In genomic region chr1:81679972-81680371, GRCh38 we compare ENCODE assay signal across 12 cellular contexts.
DNase-seq lines count a peak whose midpoint lies in the region; FAIRE-seq and TF ChIP-seq lines count a peak whose summit lies in the region.
"Had no signal": no experiment of that assay in that cellular context is flagged by ENCODE, and none has a peak within 500 bp of the region (broad histone marks: within the 10 kb centered on the region; RNA-seq: fewer than 3 reads in every experiment).

No MANE protein-coding gene starts in this region.

- H3K27ac ChIP-seq in ectodermal cell (ENCODE audit: insufficient read depth, low read depth, low read length, poor library complexity, severe bottlenecking) = peak overlapping the region; percentile 40
- H3K27ac ChIP-seq in liver (ENCODE audit: low read depth in 1 of 2, low read length in 2 of 2) = no peak overlapping the region
- peak overlapping the region in 1 of 2 donors; percentile 56 for H3K27ac ChIP-seq in prostate gland

- peak; percentile 53 for DNase-seq in AG10803 (ENCODE audit: low read depth)
- peak; percentile 70 for DNase-seq in NCI-H2107 treated with DMSO at 0.1 percent for 48 hours (lab: John Stamatoyannopoulos, UW; ENCODE audit: unreplicated experiment)
- no peak for DNase-seq in H54 (ENCODE audit: insufficient read length, low spot score)
- no peak for DNase-seq in erythroblast (lab: John Stamatoyannopoulos, UW)
- DNase-seq in germinal center (ENCODE audit: low spot score) = no peak
- DNase-seq in prostate gland (ENCODE audit: low spot score) = no peak
- DNase-seq: amniotic stem cell, NCI-H345, SK-N-SH had no signal

- TF ChIP-seq RAD21 in liver (IDR thresholded peaks at IDR 0.05) = no peak

- no peak for TF ChIP-seq CTCF in AG10803 (conservative IDR thresholded peaks at IDR 0.05; ENCODE audit: low read length)
- no peak for TF ChIP-seq CTCF in liver (IDR thresholded peaks at IDR 0.05; ENCODE audit: low read depth, low read length, missing input control)
- TF ChIP-seq CTCF in prostate gland (IDR thresholded peaks at IDR 0.05) = no peak

- H3K4me1 ChIP-seq in ectodermal cell (ENCODE audit: control insufficient read depth, insufficient read depth, low read length) (peaks cover 38% of the 10 kb centered on the region), liver (ENCODE audit: control insufficient read depth in 4 of 4, insufficient read depth in 4 of 4, low read length in 3 of 4) (peaks cover 0 to 5% (median 1%) of the 10 kb centered on the region in 4 donors), prostate gland (replicated peaks) (peaks cover 8% of the 10 kb centered on the region)

- no peaks in the 10 kb centered on the region for H3K9me3 ChIP-seq in ectodermal cell (ENCODE audit: control insufficient read depth, low read length)
- no peaks in the 10 kb centered on the region for H3K9me3 ChIP-seq in liver (ENCODE audit: control insufficient read depth in 4 of 4, low read length in 3 of 4)
- no peaks in the 10 kb centered on the region for H3K9me3 ChIP-seq in prostate gland
- H3K9me3 ChIP-seq: SK-N-SH had no signal

- intact Hi-C loops in prostate gland (cut with DNase I) = no loop called here

- H3K4me3 ChIP-seq in AG10803 (ENCODE audit: low read length) (peak overlapping the region; percentile 38), ectodermal cell (ENCODE audit: insufficient read depth, low read depth, low read length) (no peak overlapping the region), liver (ENCODE audit: low read depth in 1 of 3, low read length in 3 of 3) (no peak overlapping the region), prostate gland (no peak overlapping the region)
- H3K4me3 ChIP-seq: lung had no signal

- H3K27me3 ChIP-seq in ectodermal cell (ENCODE audit: control insufficient read depth, insufficient read depth, low read length, poor library complexity, severe bottlenecking) (no peaks in the 10 kb centered on the region), liver (ENCODE audit: control insufficient read depth in 4 of 4, insufficient read depth in 4 of 4, low read length in 3 of 4) (no peaks in the 10 kb centered on the region), prostate gland (replicated peaks; ENCODE audit: insufficient read depth) (no peaks in the 10 kb centered on the region)

- H3K36me3 ChIP-seq in ectodermal cell (ENCODE audit: control insufficient read depth, insufficient read depth, low read length) (no peaks in the 10 kb centered on the region), liver (ENCODE audit: control insufficient read depth in 4 of 4, insufficient read depth in 3 of 4, low read depth in 1 of 4, low read length in 3 of 4) (no peaks in the 10 kb centered on the region), prostate gland (no peaks in the 10 kb centered on the region)

- FAIRE-seq in H54 (lab: Jason Lieb, UNC) = no peak

- WGBS in ectodermal cell, 2 experiments = 23 to 37% methylated on average over 3 of the region's 3 CpGs
- 49% methylated on average over 3 of the region's 3 CpGs for WGBS in liver
- WGBS in prostate gland = 71% methylated on average over 3 of the region's 3 CpGs

- TF ChIP-seq POLR2A in H54 (IDR thresholded peaks at IDR 0.05; ENCODE audit: low read depth, low read length) = no peak
- TF ChIP-seq POLR2A in erythroblast (IDR thresholded peaks at IDR 0.05; ENCODE audit: low read length) = no peak
- TF ChIP-seq POLR2A in prostate gland (IDR thresholded peaks at IDR 0.05) = no peak

- H3K9ac ChIP-seq in liver (ENCODE audit: low read depth in 1 of 2, low read length in 2 of 2) = no peak overlapping the region
- H3K9ac ChIP-seq: SK-N-SH had no signal

TF ChIP-seq in liver, 16 proteins besides CTCF, POLR2A, EP300 and RAD21:
- peak; percentile 7 to 8 for TF ChIP-seq HNF4A (conservative IDR thresholded peaks at IDR 0.05)
- no peak for TF ChIP-seq FOXA2 (IDR thresholded peaks at IDR 0.05)

Comparison
In these comparisons a context has a peak if more than half of its experiments do, and no peak if none do; other contexts are left out.
1. DNase-seq: peak in AG10803 (single experiment) and NCI-H2107 treated with DMSO at 0.1 percent for 48 hours (single experiment); none in H54 (single experiment), erythroblast (0 of 2), germinal center (single experiment) and prostate gland (single experiment).